29 cellular contexts compared by ENCODE assay signal in the genomic region with DNA sequence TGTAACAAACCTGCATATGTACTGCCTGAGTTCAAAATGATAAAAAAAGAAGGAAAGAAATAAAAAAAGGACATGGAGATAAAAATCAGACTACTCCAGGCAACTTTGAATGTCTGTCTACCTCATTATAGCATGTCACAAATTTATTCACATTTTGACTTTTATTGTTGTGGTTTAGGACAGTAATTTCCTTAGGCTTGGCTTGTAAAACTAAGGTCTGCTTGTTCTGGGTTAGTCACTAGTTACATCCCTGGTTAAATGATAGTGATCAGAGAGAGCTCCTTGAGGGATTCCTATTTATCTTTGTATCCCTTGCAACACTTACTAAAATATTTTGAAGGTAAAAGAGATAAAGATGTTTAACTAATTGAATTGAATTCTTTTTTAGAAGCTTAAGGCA. TPM values are rescaled to one million over a fixed set of nuclear protein-coding genes. Genes with fewer than 3 reads are reported as not detected.
"Had no signal": no experiment of that assay in that cellular context is flagged by ENCODE, and none has a peak within 500 bp of the region (broad histone marks: within the 10 kb centered on the region; RNA-seq: fewer than 3 reads in every experiment).

No MANE protein-coding gene starts in this region.

- H3K36me3 Mint-ChIP-seq: WTC11 had no signal

- H3K4me3 Mint-ChIP-seq: activated CD8-positive, alpha-beta memory T cell treated with anti-CD3 and anti-CD28 coated beads, Interleukin-2, amount 10 ng/mL, durations not matched to agents 7 days and 5 days; activated naive CD8-positive, alpha-beta T cell treated with anti-CD3 and anti-CD28 coated beads, Interleukin-2, amount 10 ng/mL, durations not matched to agents 7 days and 5 days; activated T-cell treated with anti-CD3 and anti-CD28 coated beads, Interleukin-2, amount 50 U/mL, for 24 hours; T-helper 1 cell treated with Interleukin-12 subunit alpha and Interleukin-12 subunit beta and Interleukin-4 antibody, amounts not matched to agents 30 μg/mL and 1 μg/mL, for 36 hours; WTC11 had no signal

- H3K4me1 Mint-ChIP-seq: WTC11 had no signal

- H3K9me3 Mint-ChIP-seq: activated T-helper 2 cell treated with anti-CD3 and anti-CD28 coated beads, Interferon-gamma antibody, Interleukin-2, Interleukin-4, amounts not matched to agents 10 μg/mL and 5 μg/mL and 100 μg/mL, durations not matched to agents 14 hours and 24 hours and 36 hours; T-helper 1 cell treated with Interleukin-12 subunit alpha and Interleukin-12 subunit beta and Interleukin-4 antibody, amounts not matched to agents 30 μg/mL and 1 μg/mL, for 36 hours had no signal

- H3K27me3 ChIP-seq: SJSA1 had no signal

- H3K36me3 ChIP-seq: adrenal gland, breast epithelium, SJSA1 had no signal

- DNase-seq: activated CD4-positive, alpha-beta T cell treated with anti-CD3 and anti-CD28 coated beads for 48 hours; activated CD4-positive, alpha-beta T cell treated with anti-CD3 and anti-CD28 coated beads, Interleukin-2, amount 50 U/mL, for 4 hours; activated CD4-positive, CD25-positive, alpha-beta regulatory T cell treated with anti-CD3 and anti-CD28 coated beads, Interleukin-2, amount 50 U/mL, for 72 hours; activated CD8-positive, alpha-beta memory T cell treated with anti-CD3 and anti-CD28 coated beads, Interleukin-2, amount 10 ng/mL, durations not matched to agents 7 days and 5 days; activated gamma-delta T cell treated with Interleukin-2 at 50 U/mL for 16 hours; activated naive CD4-positive, alpha-beta T cell treated with anti-CD3 and anti-CD28 coated beads, Interleukin-2, amount 50 U/mL, for 16 hours; activated naive CD8-positive, alpha-beta T cell treated with anti-CD3 and anti-CD28 coated beads, Interleukin-2, amount 10 ng/mL, durations not matched to agents 7 days and 5 days; activated T-cell treated with anti-CD3 and anti-CD28 coated beads, Interleukin-2, amount 50 U/mL, for 24 hours; adrenal gland; anterior cingulate cortex; caudate nucleus; KG1; MV-4-11; NCI-H1092 treated with DMSO at 0.1 percent for 48 hours; NCI-H1417 treated with DMSO at 0.1 percent for 48 hours; NCI-H1694; NCI-H2029; NCI-H2107; NCI-H446; NCI-H524; SHP77 had no signal

- ATAC-seq: activated CD8-positive, alpha-beta memory T cell treated with anti-CD3 and anti-CD28 coated beads, Interleukin-2, amount 10 ng/mL, durations not matched to agents 7 days and 5 days; WTC11 had no signal

- H3K27ac Mint-ChIP-seq: activated CD8-positive, alpha-beta memory T cell treated with anti-CD3 and anti-CD28 coated beads, Interleukin-2, amount 10 ng/mL, durations not matched to agents 7 days and 5 days; activated T-cell treated with anti-CD3 and anti-CD28 coated beads, Interleukin-2, amount 50 U/mL, for 24 hours; activated T-helper 2 cell treated with anti-CD3 and anti-CD28 coated beads, Interferon-gamma antibody, Interleukin-2, Interleukin-4, amounts not matched to agents 10 μg/mL and 5 μg/mL and 100 μg/mL, durations not matched to agents 14 hours and 24 hours and 36 hours; T-helper 1 cell treated with Interleukin-12 subunit alpha and Interleukin-12 subunit beta and Interleukin-4 antibody, amounts not matched to agents 30 μg/mL and 1 μg/mL, for 36 hours; WTC11 had no signal

- H3K4me3 ChIP-seq: adrenal gland, breast epithelium, SJSA1 had no signal

- H3K27ac ChIP-seq: adrenal gland, breast epithelium, SJSA1 had no signal

- H3K27me3 Mint-ChIP-seq: activated CD8-positive, alpha-beta memory T cell treated with anti-CD3 and anti-CD28 coated beads, Interleukin-2, amount 10 ng/mL, durations not matched to agents 7 days and 5 days; activated naive CD8-positive, alpha-beta T cell treated with anti-CD3 and anti-CD28 coated beads, Interleukin-2, amount 10 ng/mL, durations not matched to agents 7 days and 5 days had no signal

- H3K9me3 ChIP-seq: adrenal gland, SJSA1 had no signal

RNA-seq across cellular contexts. Expression of gene ITM2A, which starts 42.5 kb away (rescaled TPM):
- total RNA-seq: chondrocyte, LHCN-M2, MCF 10A, SJSA1 had no signal
